ENCODE assay signal across 10 cellular contexts in genomic region chr7:1725199-1725701, GRCh38. TPM values are rescaled to one million over a fixed set of nuclear protein-coding genes. Genes with fewer than 3 reads are reported as not detected.
DNase-seq lines count a peak whose midpoint lies in the region; ATAC-seq and TF ChIP-seq lines count a peak whose summit lies in the region.
"Had no signal": no experiment of that assay in that cellular context is flagged by ENCODE, and none has a peak within 500 bp of the region (broad histone marks: within the 10 kb centered on the region; RNA-seq: fewer than 3 reads in every experiment).

No MANE protein-coding gene starts in this region.

- H3K27me3 Mint-ChIP-seq in HFFc6 (ENCODE audit: insufficient read depth) = peaks cover 5% of the 10 kb centered on the region

- H3K27ac ChIP-seq in RWPE1 = no peak overlapping the region

- H3K36me3 Mint-ChIP-seq in HFFc6 (ENCODE audit: low read depth) = peaks cover 7% of the 10 kb centered on the region

- H3K9me3 Mint-ChIP-seq in HFFc6 = peaks cover 8% of the 10 kb centered on the region

- POLR2A ChIA-PET in RWPE1 (lab: Yijun Ruan, JAX; ENCODE audit: low non-redundant PET) = no interaction called here

- intact Hi-C loops in left ventricle myocardium superior (cut with micrococcal nuclease) = no loop called here

- CTCF ChIA-PET in RWPE1 (lab: Yijun Ruan, JAX) = no interaction called here

- TF ChIP-seq CTCF in RWPE1 (conservative IDR thresholded peaks at IDR 0.05; ENCODE audit: low read depth) (no peak), GM13977 (IDR thresholded peaks at IDR 0.05; ENCODE audit: extremely low read depth, insufficient read depth, missing control alignments) (no peak), HFFc6 (IDR thresholded peaks at IDR 0.05) (no peak)

- H3K4me1 Mint-ChIP-seq in HFFc6 (ENCODE audit: low read depth) = no peaks in the 10 kb centered on the region

- H3K4me3 Mint-ChIP-seq in HFFc6 = no peak overlapping the region

- in situ Hi-C loops in GM13977 (cut with MboI; ENCODE audit: low pct_unique_long_range_greater_than_20kb, low sequenced_read_pairs, unreplicated experiment) = no loop called here

- no peak overlapping the region for H3K27ac Mint-ChIP-seq in HFFc6

- ATAC-seq in left ventricle myocardium superior = peak; percentile 90
- no peak for ATAC-seq in GM21423 (IDR thresholded peaks at IDR 0.05; ENCODE audit: unreplicated experiment)

- DNase-seq in AG20443 (ENCODE audit: low spot score) (peak; percentile 54), NCI-H1436 treated with DMSO at 0.1 percent for 48 hours (lab: John Stamatoyannopoulos, UW) (peak; percentile 57), RWPE1 (ENCODE audit: low spot score) (peak; percentile 33), left ventricle myocardium superior (peak; percentile 89), HK-2 (ENCODE audit: unreplicated experiment) (no peak), GM13977 (ENCODE audit: low spot score) (no peak), HFFc6 (no peak)
- DNase-seq: T-helper 2 cell, trophoblast cell had no signal

RNA-seq across cellular contexts. Expression of gene ELFN1, which starts 55.2 kb away (rescaled TPM):
- 12.0 TPM for total RNA-seq in left ventricle myocardium superior
- 1 to 10 TPM; 1.5 to 4.2 (median 1.6) TPM for total RNA-seq in HFFc6 (2021; fragmentation: NEBNext Ultra II Directional; extraction: Animal tissue kit (Norgen Biotek cat#: 25700))

Comparison
In these comparisons a context has a peak if more than half of its experiments do, and no peak if none do; other contexts are left out.
1. DNase-seq: peak in AG20443 (single experiment), NCI-H1436 treated with DMSO at 0.1 percent for 48 hours (single experiment), RWPE1 (single experiment) and left ventricle myocardium superior (single experiment); none in HK-2 (single experiment), GM13977 (single experiment) and HFFc6 (single experiment).